ENCODE assay signal across 12 cellular contexts in the genomic region with DNA sequence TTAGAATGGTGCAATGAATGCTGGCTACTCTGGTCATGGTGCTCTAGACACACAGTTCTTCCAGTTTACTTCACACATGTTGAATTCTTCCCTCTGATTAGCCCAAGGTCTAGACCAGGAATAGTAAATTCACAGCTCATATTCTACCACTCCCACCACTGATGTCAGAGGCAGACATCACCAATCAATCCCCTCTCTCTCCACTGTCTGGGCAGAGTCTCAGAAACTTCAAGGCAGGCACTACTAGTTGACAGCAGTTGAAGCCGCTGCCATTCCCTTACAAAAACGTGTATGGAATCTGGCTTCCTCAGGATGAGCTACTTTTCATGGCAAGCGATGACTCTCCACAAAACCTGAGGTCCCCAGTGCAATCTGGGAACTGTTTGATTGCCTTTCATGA.
DNase-seq lines count a peak whose midpoint lies in the region; ATAC-seq and TF ChIP-seq lines count a peak whose summit lies in the region.
"Had no signal": no experiment of that assay in that cellular context is flagged by ENCODE, and none has a peak within 500 bp of the region (broad histone marks: within the 10 kb centered on the region; RNA-seq: fewer than 3 reads in every experiment).

No MANE protein-coding gene starts in this region.

- H2AFZ ChIP-seq in neuronal stem cell (ENCODE audit: low read length) = peak overlapping the region; percentile 35

- CTCF ChIA-PET in WTC11 (lab: Charles Lee) = interaction anchor here (0.7 to 1.5 kb wide), 2 partner anchors 204 to 206 kb away, joined by 3 to 8 read pairs; no protein-coding TSS in a partner anchor
- CTCF ChIA-PET in activated CD4-positive, alpha-beta T cell treated with anti-CD3 and anti-CD28 coated beads, Interleukin-2, amount 10 ng/mL, durations not matched to agents 7 days and 5 days (lab: Charles Lee) = no interaction called here

- no peak overlapping the region for H3K14ac ChIP-seq in neuronal stem cell (ENCODE audit: low read length)

- no peak overlapping the region for H3K4me2 ChIP-seq in neuronal stem cell (ENCODE audit: insufficient read depth, low read length, poor library complexity, severe bottlenecking)

- H3K9me3 ChIP-seq in neuronal stem cell (replicated peaks in 1 of 2; ENCODE audit: control insufficient read depth in 2 of 2, insufficient read depth in 1 of 2, low read depth in 1 of 2, low read length in 2 of 2) = peaks cover 0 to 3% of the 10 kb centered on the region in 2 donors

- no peak overlapping the region for H3K4ac ChIP-seq in neuronal stem cell (ENCODE audit: low read length)

- peaks cover 0 to 31% (median 0%) of the 10 kb centered on the region in 3 experiments for H3K27me3 ChIP-seq in neuronal stem cell (ENCODE audit: control insufficient read depth in 3 of 3, insufficient read depth in 3 of 3, low read depth in 1 of 3, low read length in 3 of 3)

- H3K4me3 Mint-ChIP-seq in WTC11 = no peak overlapping the region
- H3K4me3 Mint-ChIP-seq in activated CD4-positive, alpha-beta T cell treated with anti-CD3 and anti-CD28 coated beads, Interleukin-2, amount 10 ng/mL, durations not matched to agents 7 days and 5 days = no peak overlapping the region
- H3K4me3 Mint-ChIP-seq: activated naive CD8-positive, alpha-beta T cell treated with anti-CD3 and anti-CD28 coated beads for 36 hours; naive thymus-derived CD4-positive, alpha-beta T cell had no signal

- H4K91ac ChIP-seq in neuronal stem cell (ENCODE audit: low read depth, low read length, poor library complexity) = no peak overlapping the region

- H2BK5ac ChIP-seq in neuronal stem cell (ENCODE audit: low read length) = no peak overlapping the region

- peaks cover 5% of the 10 kb centered on the region; the same call in 1 of the 2 replicates for H3K27me3 Mint-ChIP-seq in WTC11 (ENCODE audit: low read depth)
- peaks cover 2% of the 10 kb centered on the region for H3K27me3 Mint-ChIP-seq in activated CD4-positive, alpha-beta T cell treated with anti-CD3 and anti-CD28 coated beads, Interleukin-2, amount 10 ng/mL, durations not matched to agents 7 days and 5 days

- no peak overlapping the region for H2BK120ac ChIP-seq in neuronal stem cell (ENCODE audit: low read depth, low read length)

- H3K36me3 ChIP-seq in neuronal stem cell (replicated peaks in 1 of 2; ENCODE audit: control insufficient read depth in 2 of 2, insufficient read depth in 2 of 2, low read length in 2 of 2) = no peaks in the 10 kb centered on the region

- peaks cover 4% of the 10 kb centered on the region for H3K9me3 Mint-ChIP-seq in WTC11
- H3K9me3 Mint-ChIP-seq in activated CD4-positive, alpha-beta T cell treated with anti-CD3 and anti-CD28 coated beads, Interleukin-2, amount 10 ng/mL, durations not matched to agents 7 days and 5 days = no peaks in the 10 kb centered on the region

- H3K79me1 ChIP-seq in neuronal stem cell (ENCODE audit: low read depth, low read length) = no peaks in the 10 kb centered on the region

- H3K27ac ChIP-seq in neuronal stem cell (replicated peaks; ENCODE audit: low read length) = no peak overlapping the region

- no peak overlapping the region for H2AK5ac ChIP-seq in neuronal stem cell (ENCODE audit: low read depth, low read length)

- H3K4me3 ChIP-seq in fibroblast of the aortic adventitia (ENCODE audit: low read depth, low read length) (no peak overlapping the region), neuronal stem cell (ENCODE audit: low read length in 2 of 2) (no peak overlapping the region)

- no peak for TF ChIP-seq CTCF in WTC11 (IDR thresholded peaks at IDR 0.05)
- no peak for TF ChIP-seq CTCF in fibroblast of the aortic adventitia (IDR thresholded peaks at IDR 0.05; ENCODE audit: insufficient read depth, low read length)

- no peak overlapping the region for H3K18ac ChIP-seq in neuronal stem cell (ENCODE audit: low read length)

- no peak overlapping the region for H4K8ac ChIP-seq in neuronal stem cell (ENCODE audit: low read depth, low read length)

- H2BK12ac ChIP-seq in neuronal stem cell (ENCODE audit: low read length) = no peak overlapping the region

- peak overlapping the region; percentile 19; the same call in 1 of the 2 replicates for H3K27ac Mint-ChIP-seq in WTC11
- no peak overlapping the region for H3K27ac Mint-ChIP-seq in activated CD4-positive, alpha-beta T cell treated with anti-CD3 and anti-CD28 coated beads, Interleukin-2, amount 10 ng/mL, durations not matched to agents 7 days and 5 days
- H3K27ac Mint-ChIP-seq: activated naive CD8-positive, alpha-beta T cell treated with anti-CD3 and anti-CD28 coated beads for 36 hours; naive thymus-derived CD4-positive, alpha-beta T cell had no signal

- no peak overlapping the region for H2BK15ac ChIP-seq in neuronal stem cell (ENCODE audit: low read length)

- peaks cover 27% of the 10 kb centered on the region for H3K4me1 Mint-ChIP-seq in WTC11
- peaks cover 30% of the 10 kb centered on the region for H3K4me1 Mint-ChIP-seq in activated CD4-positive, alpha-beta T cell treated with anti-CD3 and anti-CD28 coated beads, Interleukin-2, amount 10 ng/mL, durations not matched to agents 7 days and 5 days

- POLR2A ChIA-PET in WTC11 (lab: Charles Lee) = no interaction called here
- POLR2A ChIA-PET in activated CD4-positive, alpha-beta T cell treated with anti-CD3 and anti-CD28 coated beads, Interleukin-2, amount 10 ng/mL, durations not matched to agents 7 days and 5 days (lab: Charles Lee) = no interaction called here

- no peak overlapping the region for H3K23ac ChIP-seq in neuronal stem cell (ENCODE audit: low read depth, low read length, poor library complexity)

- no peaks in the 10 kb centered on the region for H3K36me3 Mint-ChIP-seq in WTC11
- no peaks in the 10 kb centered on the region for H3K36me3 Mint-ChIP-seq in activated CD4-positive, alpha-beta T cell treated with anti-CD3 and anti-CD28 coated beads, Interleukin-2, amount 10 ng/mL, durations not matched to agents 7 days and 5 days (ENCODE audit: low read depth)
- H3K36me3 Mint-ChIP-seq: activated naive CD8-positive, alpha-beta T cell treated with anti-CD3 and anti-CD28 coated beads for 36 hours; naive thymus-derived CD4-positive, alpha-beta T cell had no signal

- WGBS in neuronal stem cell (ENCODE audit: extremely low coverage in 2 of 2, insufficient read length in 2 of 2, insufficient replicate concordance in 1 of 2), 2 donors = no CpG with 5 or more reads among the region's 3 CpGs

- ATAC-seq in WTC11 (peak; percentile 83), GM19397 (IDR thresholded peaks at IDR 0.05; ENCODE audit: unreplicated experiment) (no peak)
- ATAC-seq: naive thymus-derived CD4-positive, alpha-beta T cell had no signal

- peaks cover 0 to 8% of the 10 kb centered on the region in 2 donors for H3K4me1 ChIP-seq in neuronal stem cell (ENCODE audit: control insufficient read depth in 2 of 2, insufficient read depth in 1 of 2, low read depth in 1 of 2, low read length in 2 of 2)

- no peak overlapping the region for H3K9ac ChIP-seq in neuronal stem cell (ENCODE audit: low read depth, low read length, poor library complexity)

- DNase-seq in HCEC 1CT (peak; percentile 59), WTC11 (ENCODE audit: low spot score) (peak; percentile 23), fibroblast of the aortic adventitia (ENCODE audit: low read depth) (peak; percentile 68), neuronal stem cell (ENCODE audit: low spot score) (no peak), NCI-H69 (lab: John Stamatoyannopoulos, UW) (no peak), SKM-1 treated with dmso at 0.1 percent for 144 hours (lab: John Stamatoyannopoulos, UW; ENCODE audit: unreplicated experiment) (no peak)
- no peak for DNase-seq in activated CD4-positive, alpha-beta T cell treated with anti-CD3 and anti-CD28 coated beads, Interleukin-2, amount 10 ng/mL, durations not matched to agents 7 days and 5 days
- DNase-seq: activated naive CD8-positive, alpha-beta T cell treated with anti-CD3 and anti-CD28 coated beads for 36 hours; COR-L47; naive thymus-derived CD4-positive, alpha-beta T cell; T-helper 2 cell had no signal

TF ChIP-seq in WTC11, 78 proteins besides CTCF, POLR2A, EP300 and RAD21 (continues in another document):
- TF ChIP-seq AR (CRISPR knock-in tag; IDR thresholded peaks at IDR 0.05) (no peak), ELF4 (CRISPR knock-in tag; IDR thresholded peaks at IDR 0.05; ENCODE audit: low read depth) (no peak)
- TF ChIP-seq, protein P1, sequence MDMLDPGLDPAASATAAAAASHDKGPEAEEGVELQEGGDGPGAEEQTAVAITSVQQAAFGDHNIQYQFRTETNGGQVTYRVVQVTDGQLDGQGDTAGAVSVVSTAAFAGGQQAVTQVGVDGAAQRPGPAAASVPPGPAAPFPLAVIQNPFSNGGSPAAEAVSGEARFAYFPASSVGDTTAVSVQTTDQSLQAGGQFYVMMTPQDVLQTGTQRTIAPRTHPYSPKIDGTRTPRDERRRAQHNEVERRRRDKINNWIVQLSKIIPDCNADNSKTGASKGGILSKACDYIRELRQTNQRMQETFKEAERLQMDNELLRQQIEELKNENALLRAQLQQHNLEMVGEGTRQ (CRISPR knock-in tag; IDR thresholded peaks at IDR 0.05) = no peak

Comparison
In these comparisons a context has a peak if more than half of its experiments do, and no peak if none do; other contexts are left out.
1. DNase-seq: peak in HCEC 1CT (single experiment), WTC11 (single experiment) and fibroblast of the aortic adventitia (single experiment); none in neuronal stem cell (single experiment), activated CD4-positive, alpha-beta T cell treated with anti-CD3 and anti-CD28 coated beads, Interleukin-2, amount 10 ng/mL, durations not matched to agents 7 days and 5 days (single experiment), NCI-H69 (single experiment) and SKM-1 treated with dmso at 0.1 percent for 144 hours (single experiment).